ENCODE assay signal across 8 cellular contexts in the genomic region with DNA sequence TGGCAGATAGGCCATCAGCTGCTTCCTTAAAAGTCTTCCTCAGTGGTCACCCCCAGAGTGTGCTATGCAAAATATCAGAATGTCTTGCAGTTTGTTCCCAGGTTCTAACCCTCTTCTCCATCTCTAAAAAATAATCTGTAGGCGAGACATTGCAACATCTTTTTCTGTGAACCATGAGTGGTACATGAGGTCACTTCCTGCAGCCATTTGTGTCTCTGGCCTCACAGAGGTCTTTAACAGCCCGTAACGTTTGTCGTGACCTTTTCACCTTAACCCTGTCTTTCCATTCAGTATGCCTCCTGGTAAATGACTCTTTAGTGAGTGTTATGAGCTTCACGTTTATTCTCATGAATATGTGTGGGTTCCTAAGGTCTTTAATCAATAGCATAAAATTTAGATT.
DNase-seq lines count a peak whose midpoint lies in the region; TF ChIP-seq lines count a peak whose summit lies in the region.

No MANE protein-coding gene starts in this region.

- no peaks in the 10 kb centered on the region for H3K27me3 ChIP-seq in liver (ENCODE audit: control insufficient read depth in 4 of 4, insufficient read depth in 4 of 4, low read length in 3 of 4)

- TF ChIP-seq RAD21 in liver (IDR thresholded peaks at IDR 0.05) = peak in 1 of 2 donors; percentile 47

- WGBS in liver = 29% methylated on average over 5 of the region's 5 CpGs

- peak overlapping the region in 1 of 2 donors; percentile 32 for H3K9ac ChIP-seq in liver (ENCODE audit: low read depth in 1 of 2, low read length in 2 of 2)

- peaks cover 0 to 27% (median 8%) of the 10 kb centered on the region in 4 donors for H3K36me3 ChIP-seq in liver (ENCODE audit: control insufficient read depth in 4 of 4, insufficient read depth in 3 of 4, low read depth in 1 of 4, low read length in 3 of 4)

- TF ChIP-seq CTCF in GM13976 (IDR thresholded peaks at IDR 0.05; ENCODE audit: borderline replicate concordance, control extremely low read depth, extremely low read depth, insufficient read depth, missing control alignments) = no peak
- TF ChIP-seq CTCF in astrocyte of the spinal cord (IDR thresholded peaks at IDR 0.05; ENCODE audit: low read depth, low read length) = no peak
- no peak for TF ChIP-seq CTCF in liver (IDR thresholded peaks at IDR 0.05; ENCODE audit: low read depth, low read length, missing input control)

- in situ Hi-C loops in GM13976 (cut with MboI; ENCODE audit: low sequenced_read_pairs, unreplicated experiment) (no loop called here), astrocyte of the spinal cord (cut with HindIII; ENCODE audit: low sequenced_read_pairs) (no loop called here)

- H3K27ac ChIP-seq in liver (ENCODE audit: low read depth in 1 of 2, low read length in 2 of 2) = peak overlapping the region; percentile 51 to 54

- H3K4me3 ChIP-seq in astrocyte of the spinal cord (ENCODE audit: low read depth, low read length) (no peak overlapping the region), liver (ENCODE audit: low read depth in 1 of 3, low read length in 3 of 3) (no peak overlapping the region)

- peaks cover 0 to 6% (median 1%) of the 10 kb centered on the region in 4 donors for H3K4me1 ChIP-seq in liver (ENCODE audit: control insufficient read depth in 4 of 4, insufficient read depth in 4 of 4, low read length in 3 of 4)

- peak; percentile 51 for DNase-seq in GM13976 (ENCODE audit: low spot score)
- DNase-seq in NOMO-1 treated with dmso at 0.1 percent for 144 hours (lab: John Stamatoyannopoulos, UW; ENCODE audit: unreplicated experiment) = peak; percentile 58
- DNase-seq in astrocyte of the spinal cord (ENCODE audit: low read depth, low spot score) = peak; percentile 73
- no peak for DNase-seq in DMS114 treated with DMSO at 0.1 percent for 48 hours (lab: John Stamatoyannopoulos, UW; ENCODE audit: unreplicated experiment)
- DNase-seq in C1 segment of cervical spinal cord (lab: John Stamatoyannopoulos, UW) = no peak
- no peak for DNase-seq in medulla oblongata (ENCODE audit: extremely low spot score)
- DNase-seq in HK-2 (ENCODE audit: unreplicated experiment) = no peak

- H3K9me3 ChIP-seq in liver (ENCODE audit: control insufficient read depth in 4 of 4, low read length in 3 of 4) = no peaks in the 10 kb centered on the region

TF ChIP-seq in liver, 16 proteins besides CTCF, POLR2A, EP300 and RAD21:
- TF ChIP-seq, protein P1, sequence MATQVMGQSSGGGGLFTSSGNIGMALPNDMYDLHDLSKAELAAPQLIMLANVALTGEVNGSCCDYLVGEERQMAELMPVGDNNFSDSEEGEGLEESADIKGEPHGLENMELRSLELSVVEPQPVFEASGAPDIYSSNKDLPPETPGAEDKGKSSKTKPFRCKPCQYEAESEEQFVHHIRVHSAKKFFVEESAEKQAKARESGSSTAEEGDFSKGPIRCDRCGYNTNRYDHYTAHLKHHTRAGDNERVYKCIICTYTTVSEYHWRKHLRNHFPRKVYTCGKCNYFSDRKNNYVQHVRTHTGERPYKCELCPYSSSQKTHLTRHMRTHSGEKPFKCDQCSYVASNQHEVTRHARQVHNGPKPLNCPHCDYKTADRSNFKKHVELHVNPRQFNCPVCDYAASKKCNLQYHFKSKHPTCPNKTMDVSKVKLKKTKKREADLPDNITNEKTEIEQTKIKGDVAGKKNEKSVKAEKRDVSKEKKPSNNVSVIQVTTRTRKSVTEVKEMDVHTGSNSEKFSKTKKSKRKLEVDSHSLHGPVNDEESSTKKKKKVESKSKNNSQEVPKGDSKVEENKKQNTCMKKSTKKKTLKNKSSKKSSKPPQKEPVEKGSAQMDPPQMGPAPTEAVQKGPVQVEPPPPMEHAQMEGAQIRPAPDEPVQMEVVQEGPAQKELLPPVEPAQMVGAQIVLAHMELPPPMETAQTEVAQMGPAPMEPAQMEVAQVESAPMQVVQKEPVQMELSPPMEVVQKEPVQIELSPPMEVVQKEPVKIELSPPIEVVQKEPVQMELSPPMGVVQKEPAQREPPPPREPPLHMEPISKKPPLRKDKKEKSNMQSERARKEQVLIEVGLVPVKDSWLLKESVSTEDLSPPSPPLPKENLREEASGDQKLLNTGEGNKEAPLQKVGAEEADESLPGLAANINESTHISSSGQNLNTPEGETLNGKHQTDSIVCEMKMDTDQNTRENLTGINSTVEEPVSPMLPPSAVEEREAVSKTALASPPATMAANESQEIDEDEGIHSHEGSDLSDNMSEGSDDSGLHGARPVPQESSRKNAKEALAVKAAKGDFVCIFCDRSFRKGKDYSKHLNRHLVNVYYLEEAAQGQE (IDR thresholded peaks at IDR 0.05) = no peak
- TF ChIP-seq, protein P2, sequence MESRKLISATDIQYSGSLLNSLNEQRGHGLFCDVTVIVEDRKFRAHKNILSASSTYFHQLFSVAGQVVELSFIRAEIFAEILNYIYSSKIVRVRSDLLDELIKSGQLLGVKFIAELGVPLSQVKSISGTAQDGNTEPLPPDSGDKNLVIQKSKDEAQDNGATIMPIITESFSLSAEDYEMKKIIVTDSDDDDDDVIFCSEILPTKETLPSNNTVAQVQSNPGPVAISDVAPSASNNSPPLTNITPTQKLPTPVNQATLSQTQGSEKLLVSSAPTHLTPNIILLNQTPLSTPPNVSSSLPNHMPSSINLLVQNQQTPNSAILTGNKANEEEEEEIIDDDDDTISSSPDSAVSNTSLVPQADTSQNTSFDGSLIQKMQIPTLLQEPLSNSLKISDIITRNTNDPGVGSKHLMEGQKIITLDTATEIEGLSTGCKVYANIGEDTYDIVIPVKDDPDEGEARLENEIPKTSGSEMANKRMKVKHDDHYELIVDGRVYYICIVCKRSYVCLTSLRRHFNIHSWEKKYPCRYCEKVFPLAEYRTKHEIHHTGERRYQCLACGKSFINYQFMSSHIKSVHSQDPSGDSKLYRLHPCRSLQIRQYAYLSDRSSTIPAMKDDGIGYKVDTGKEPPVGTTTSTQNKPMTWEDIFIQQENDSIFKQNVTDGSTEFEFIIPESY (IDR thresholded peaks at IDR 0.05) = no peak
- TF ChIP-seq, protein P3, sequence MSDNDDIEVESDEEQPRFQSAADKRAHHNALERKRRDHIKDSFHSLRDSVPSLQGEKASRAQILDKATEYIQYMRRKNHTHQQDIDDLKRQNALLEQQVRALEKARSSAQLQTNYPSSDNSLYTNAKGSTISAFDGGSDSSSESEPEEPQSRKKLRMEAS (IDR thresholded peaks at IDR 0.05) = no peak
- TF ChIP-seq GABPA (IDR thresholded peaks at IDR 0.05 in 1 of 2, conservative IDR thresholded peaks at IDR 0.05 in 1 of 2) (peak; percentile 67 to 68), JUND (IDR thresholded peaks at IDR 0.05) (peak in 1 of 2 donors; percentile 91), HNF4A (conservative IDR thresholded peaks at IDR 0.05) (peak in 1 of 2 donors; percentile 58), RXRA (IDR thresholded peaks at IDR 0.05) (peak; percentile 56 to 88), HNF4G (IDR thresholded peaks at IDR 0.05) (peak; percentile 15), YY1 (IDR thresholded peaks at IDR 0.05) (peak; percentile 64), FOXA1 (IDR thresholded peaks at IDR 0.05) (no peak), TAF1 (conservative IDR thresholded peaks at IDR 0.05) (no peak), EGR1 (IDR thresholded peaks at IDR 0.05; ENCODE audit: low read depth in 2 of 2) (no peak), FOXA2 (IDR thresholded peaks at IDR 0.05) (no peak), NR2F2 (IDR thresholded peaks at IDR 0.05) (peak; percentile 96), SP1 (IDR thresholded peaks at IDR 0.05) (peak; percentile 72)
- TF ChIP-seq, protein P4, sequence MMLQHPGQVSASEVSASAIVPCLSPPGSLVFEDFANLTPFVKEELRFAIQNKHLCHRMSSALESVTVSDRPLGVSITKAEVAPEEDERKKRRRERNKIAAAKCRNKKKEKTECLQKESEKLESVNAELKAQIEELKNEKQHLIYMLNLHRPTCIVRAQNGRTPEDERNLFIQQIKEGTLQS (IDR thresholded peaks at IDR 0.05) = peak; percentile 42
TF ChIP-seq in liver: peak in this region for 9.

Comparison
In these comparisons a context has a peak if more than half of its experiments do, and no peak if none do; other contexts are left out.
1. DNase-seq: peak in GM13976 (single experiment), NOMO-1 treated with dmso at 0.1 percent for 144 hours (single experiment) and astrocyte of the spinal cord (single experiment); none in DMS114 treated with DMSO at 0.1 percent for 48 hours (single experiment), C1 segment of cervical spinal cord (0 of 14), medulla oblongata (single experiment) and HK-2 (single experiment).